7 cellular contexts compared by ENCODE assay signal in the genomic region with DNA sequence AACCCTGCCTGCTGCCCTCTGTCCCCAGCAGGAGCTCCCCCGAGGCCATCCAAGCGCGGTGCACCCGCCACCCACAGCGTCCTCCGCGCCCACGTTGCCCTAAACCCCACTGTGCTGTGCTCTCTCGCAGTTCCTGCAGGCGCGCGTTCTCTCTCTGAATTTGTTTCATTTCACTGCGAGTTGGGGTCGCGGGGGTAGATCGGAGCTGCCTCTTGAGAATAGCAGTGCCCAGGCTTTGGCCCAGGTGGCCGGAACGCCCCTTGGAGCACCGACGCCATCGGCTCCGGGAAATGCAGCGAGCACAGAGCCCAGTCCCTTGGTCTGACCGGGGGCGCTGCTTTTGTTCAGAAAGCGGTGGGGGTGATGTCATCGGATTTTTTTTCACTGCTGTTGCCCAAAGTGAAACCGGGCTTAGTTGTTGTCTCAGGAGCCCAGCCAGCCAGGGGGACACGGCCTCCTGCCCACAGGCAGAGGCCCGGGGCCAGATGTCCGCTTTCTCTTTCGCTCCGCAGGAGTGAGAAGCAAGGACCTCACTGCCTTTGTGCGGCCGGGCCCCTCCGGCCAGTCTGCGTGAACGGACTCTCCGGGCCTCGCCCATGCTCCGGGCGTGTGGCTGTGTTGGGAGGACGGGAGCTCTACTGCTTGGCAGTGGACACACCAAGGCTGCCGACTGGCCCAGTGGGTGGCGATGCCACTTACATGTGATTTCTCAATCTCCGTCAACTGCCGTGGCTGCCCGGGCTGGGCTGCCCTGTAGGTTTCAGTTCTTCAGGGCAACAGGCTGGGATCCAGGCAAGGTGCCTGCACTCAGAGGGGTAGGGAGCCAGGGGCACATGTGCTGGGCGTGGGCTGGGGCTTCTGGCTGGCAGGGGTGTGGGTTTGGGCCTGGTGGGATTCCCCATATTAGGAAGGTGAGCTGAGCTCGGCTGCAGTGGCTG. TPM values are rescaled to one million over a fixed set of nuclear protein-coding genes. Genes with fewer than 3 reads are reported as not detected.
DNase-seq lines count a peak whose midpoint lies in the region; ATAC-seq, FAIRE-seq and TF ChIP-seq lines count a peak whose summit lies in the region.

No MANE protein-coding gene starts in this region.

- peak; percentile 81 for DNase-seq in RCC 7860 (ENCODE audit: low spot score)
- DNase-seq in anterior cingulate cortex (lab: John Stamatoyannopoulos, UW), result peak in 56 of 58 donors; percentile 17 to 94 (median 79)
- DNase-seq in left cardiac atrium, result peak; percentile 88
- peak; percentile 79 to 90 for DNase-seq in psoas muscle
- DNase-seq in iPS-NIHi7 (ENCODE audit: extremely low spot score), result no peak

- intact Hi-C loops in left cardiac atrium (cut with DNase I), result no loop called here
- intact Hi-C loops in psoas muscle (cut with DNase I), result no loop called here

- TF ChIP-seq CTCF in psoas muscle (IDR thresholded peaks at IDR 0.05), result no peak

- H3K27me3 ChIP-seq in psoas muscle (ENCODE audit: insufficient read depth in 3 of 3, low read length in 2 of 3), result no peaks in the 10 kb centered on the region

- ATAC-seq in GM18873 (IDR thresholded peaks at IDR 0.05; ENCODE audit: low FRiP score, unreplicated experiment) (peak; percentile 72), HG03095 (IDR thresholded peaks at IDR 0.05; ENCODE audit: unreplicated experiment) (peak; percentile 75), left cardiac atrium (peak; percentile 82 to 85), psoas muscle (peak; percentile 89 to 93 (median 91))

- H3K9me3 ChIP-seq in psoas muscle, result no peaks in the 10 kb centered on the region

- FAIRE-seq in RCC 7860 (lab: Jason Lieb, UNC), result peak; percentile 75

- peaks cover 0 to 4% of the 10 kb centered on the region in 2 donors for H3K36me3 ChIP-seq in psoas muscle (ENCODE audit: insufficient read depth in 1 of 2, low read depth in 1 of 2)

- H3K27ac ChIP-seq in psoas muscle, result peak overlapping the region; percentile 97

- 3 to 7% (median 3%) methylated on average over 48 to 50 of the region's 50 CpGs for WGBS in psoas muscle, 3 donors

- peaks cover 44% of the 10 kb centered on the region for H3K4me1 ChIP-seq in psoas muscle

- peak overlapping the region; percentile 69 for H3K4me3 ChIP-seq in psoas muscle

RNA-seq across cellular contexts. Expression of gene FOXK1, which starts 43.2 kb away (rescaled TPM):
- total RNA-seq in left cardiac atrium (10 to 100 TPM; 17.5 to 22.1 TPM), psoas muscle (10 to 100 TPM; 16.8 to 26.4 (median 21.5) TPM)
- 1 to 10 TPM; 4.2 to 8.5 (median 8.3) TPM for polyA plus RNA-seq in psoas muscle

RNA-seq across cellular contexts. Expression of gene AP5Z1, which starts 50.1 kb away (rescaled TPM):
- 10 to 100 TPM; 14.0 to 18.8 TPM for total RNA-seq in left cardiac atrium
- 10 to 100 TPM in 1 of 4 donors, 1 to 10 TPM in 3; 6.6 to 20.1 (median 8.7) TPM for total RNA-seq in psoas muscle
- polyA plus RNA-seq in psoas muscle, result 10 to 100 TPM; 12.1 to 19.2 (median 15.2) TPM
